ENCODE assay signal across 21 cellular contexts in the genomic region with DNA sequence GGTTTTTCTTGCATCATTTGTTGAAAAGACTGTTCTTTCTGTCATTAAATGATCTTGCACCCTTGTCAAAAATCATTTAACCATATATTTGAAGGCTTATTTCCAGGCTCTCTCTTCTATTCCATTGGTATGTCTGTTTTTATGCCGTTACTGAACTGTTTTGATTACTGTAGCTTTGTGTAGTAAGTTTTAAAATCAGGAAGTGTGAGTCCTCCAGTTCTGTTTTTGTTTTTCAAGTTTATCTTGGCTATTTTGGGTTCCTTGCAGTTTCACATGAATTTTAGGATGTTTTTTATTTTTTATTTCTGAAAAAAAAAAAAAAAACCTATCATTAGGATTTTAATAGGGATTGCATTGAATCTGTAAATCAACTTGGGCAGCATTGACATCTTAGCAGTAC.
"Had no signal": no experiment of that assay in that cellular context is flagged by ENCODE, and none has a peak within 500 bp of the region (broad histone marks: within the 10 kb centered on the region; RNA-seq: fewer than 3 reads in every experiment).

No MANE protein-coding gene starts in this region.

- DNase-seq: dermis blood vessel endothelial cell; foreskin keratinocyte; kidney; left cardiac atrium; left ventricle myocardium inferior; lower lobe of right lung; nucleus accumbens; ovary; sigmoid colon; stimulated activated CD4-positive, alpha-beta T cell treated with anti-CD3 and anti-CD28 coated beads, Interleukin-2, amount 100 ng/mL, for 24 hours; stimulated activated CD4-positive, alpha-beta T cell treated with anti-CD3 and anti-CD28 coated beads, Interleukin-4, amount 100 ng/mL, for 4 hours; stimulated activated naive CD4-positive, alpha-beta T cell; stomach; substantia nigra; trophoblast cell had no signal

- H3K4me3 Mint-ChIP-seq: memory B cell; mesothelial cell of epicardium; natural killer cell treated with Interleukin-12 subunit alpha and Interleukin-12 subunit beta and Interleukin-15 and Interleukin-18, amount 100 ng/mL, for 72 hours; neural progenitor cell had no signal

- H3K4me1 Mint-ChIP-seq: mesothelial cell of epicardium, neural progenitor cell had no signal

- H3K27me3 Mint-ChIP-seq: memory B cell; natural killer cell treated with Interleukin-12 subunit alpha and Interleukin-12 subunit beta and Interleukin-15 and Interleukin-18, amount 100 ng/mL, for 72 hours had no signal

- H3K4me1 ChIP-seq: foreskin keratinocyte, lower lobe of right lung, neural progenitor cell, right atrium auricular region, sigmoid colon, stomach had no signal

- H3K36me3 ChIP-seq: lower lobe of right lung, ovary, right atrium auricular region, sigmoid colon had no signal

- H3K9ac ChIP-seq: neural progenitor cell had no signal

- H3K4me2 ChIP-seq: neural progenitor cell had no signal

- H3K27ac ChIP-seq: foreskin keratinocyte, left ventricle myocardium inferior, lower lobe of right lung, neural progenitor cell, ovary, right atrium auricular region, sigmoid colon, skin epidermis, stomach had no signal

- H3K27me3 ChIP-seq: foreskin keratinocyte, neural progenitor cell, ovary, right atrium auricular region, sigmoid colon, stomach had no signal

- H3K27ac Mint-ChIP-seq: memory B cell; mesothelial cell of epicardium; natural killer cell treated with Interleukin-12 subunit alpha and Interleukin-12 subunit beta and Interleukin-15 and Interleukin-18, amount 100 ng/mL, for 72 hours; neural progenitor cell had no signal

- H3K4me3 ChIP-seq: left ventricle myocardium inferior, lower lobe of right lung, neural progenitor cell, ovary, right atrium auricular region, sigmoid colon, skin epidermis, stomach had no signal

- H3K9me3 ChIP-seq: ovary had no signal

- FAIRE-seq: kidney had no signal

- ATAC-seq: left cardiac atrium; lower lobe of right lung; natural killer cell treated with Interleukin-12 subunit alpha and Interleukin-12 subunit beta and Interleukin-15 and Interleukin-18, amount 100 ng/mL, for 72 hours had no signal

- H2AFZ ChIP-seq: neural progenitor cell had no signal
